ENCODE assay signal across 2 cellular contexts in the genomic region with DNA sequence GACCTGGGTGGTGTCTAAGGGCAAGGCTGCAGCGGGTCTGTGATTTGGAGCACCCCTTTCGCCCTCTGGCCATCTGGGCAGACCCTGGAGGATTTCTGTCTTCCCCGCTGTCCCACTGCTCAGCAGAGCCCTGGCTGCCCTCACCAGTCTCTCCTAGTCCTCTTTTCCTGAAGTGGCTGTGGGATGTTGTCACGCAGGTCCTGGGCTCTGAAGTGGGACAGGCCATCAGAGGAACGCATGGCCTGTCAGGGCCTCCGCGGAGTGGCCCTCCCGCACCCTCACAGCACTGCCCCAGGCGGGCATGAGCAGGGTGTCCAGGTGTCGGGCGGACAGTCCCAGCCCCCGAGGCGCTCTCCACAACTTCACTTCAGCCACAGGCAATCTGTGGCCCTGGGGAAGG.
TF ChIP-seq lines count a peak whose summit lies in the region.

No MANE protein-coding gene starts in this region.

TF ChIP-seq in SK-N-SH, 30 proteins besides CTCF, POLR2A, EP300 and RAD21 (continued from another document):
- TF ChIP-seq, protein P1, sequence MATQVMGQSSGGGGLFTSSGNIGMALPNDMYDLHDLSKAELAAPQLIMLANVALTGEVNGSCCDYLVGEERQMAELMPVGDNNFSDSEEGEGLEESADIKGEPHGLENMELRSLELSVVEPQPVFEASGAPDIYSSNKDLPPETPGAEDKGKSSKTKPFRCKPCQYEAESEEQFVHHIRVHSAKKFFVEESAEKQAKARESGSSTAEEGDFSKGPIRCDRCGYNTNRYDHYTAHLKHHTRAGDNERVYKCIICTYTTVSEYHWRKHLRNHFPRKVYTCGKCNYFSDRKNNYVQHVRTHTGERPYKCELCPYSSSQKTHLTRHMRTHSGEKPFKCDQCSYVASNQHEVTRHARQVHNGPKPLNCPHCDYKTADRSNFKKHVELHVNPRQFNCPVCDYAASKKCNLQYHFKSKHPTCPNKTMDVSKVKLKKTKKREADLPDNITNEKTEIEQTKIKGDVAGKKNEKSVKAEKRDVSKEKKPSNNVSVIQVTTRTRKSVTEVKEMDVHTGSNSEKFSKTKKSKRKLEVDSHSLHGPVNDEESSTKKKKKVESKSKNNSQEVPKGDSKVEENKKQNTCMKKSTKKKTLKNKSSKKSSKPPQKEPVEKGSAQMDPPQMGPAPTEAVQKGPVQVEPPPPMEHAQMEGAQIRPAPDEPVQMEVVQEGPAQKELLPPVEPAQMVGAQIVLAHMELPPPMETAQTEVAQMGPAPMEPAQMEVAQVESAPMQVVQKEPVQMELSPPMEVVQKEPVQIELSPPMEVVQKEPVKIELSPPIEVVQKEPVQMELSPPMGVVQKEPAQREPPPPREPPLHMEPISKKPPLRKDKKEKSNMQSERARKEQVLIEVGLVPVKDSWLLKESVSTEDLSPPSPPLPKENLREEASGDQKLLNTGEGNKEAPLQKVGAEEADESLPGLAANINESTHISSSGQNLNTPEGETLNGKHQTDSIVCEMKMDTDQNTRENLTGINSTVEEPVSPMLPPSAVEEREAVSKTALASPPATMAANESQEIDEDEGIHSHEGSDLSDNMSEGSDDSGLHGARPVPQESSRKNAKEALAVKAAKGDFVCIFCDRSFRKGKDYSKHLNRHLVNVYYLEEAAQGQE (IDR thresholded peaks at IDR 0.05; ENCODE audit: low read depth, low read length): no peak
- no peak for TF ChIP-seq YY1 (IDR thresholded peaks at IDR 0.05; ENCODE audit: low read depth)
- no peak for TF ChIP-seq SIN3A (IDR thresholded peaks at IDR 0.05; ENCODE audit: borderline replicate concordance, low read depth, low read length)
- TF ChIP-seq, protein P2, sequence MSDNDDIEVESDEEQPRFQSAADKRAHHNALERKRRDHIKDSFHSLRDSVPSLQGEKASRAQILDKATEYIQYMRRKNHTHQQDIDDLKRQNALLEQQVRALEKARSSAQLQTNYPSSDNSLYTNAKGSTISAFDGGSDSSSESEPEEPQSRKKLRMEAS (IDR thresholded peaks at IDR 0.05; ENCODE audit: low read depth): no peak
- TF ChIP-seq, protein P3, sequence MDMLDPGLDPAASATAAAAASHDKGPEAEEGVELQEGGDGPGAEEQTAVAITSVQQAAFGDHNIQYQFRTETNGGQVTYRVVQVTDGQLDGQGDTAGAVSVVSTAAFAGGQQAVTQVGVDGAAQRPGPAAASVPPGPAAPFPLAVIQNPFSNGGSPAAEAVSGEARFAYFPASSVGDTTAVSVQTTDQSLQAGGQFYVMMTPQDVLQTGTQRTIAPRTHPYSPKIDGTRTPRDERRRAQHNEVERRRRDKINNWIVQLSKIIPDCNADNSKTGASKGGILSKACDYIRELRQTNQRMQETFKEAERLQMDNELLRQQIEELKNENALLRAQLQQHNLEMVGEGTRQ (IDR thresholded peaks at IDR 0.05; ENCODE audit: borderline replicate concordance, low read depth, low read length): no peak
- no peak for TF ChIP-seq RFX5 (IDR thresholded peaks at IDR 0.05; ENCODE audit: low read length)
- TF ChIP-seq, protein P4, sequence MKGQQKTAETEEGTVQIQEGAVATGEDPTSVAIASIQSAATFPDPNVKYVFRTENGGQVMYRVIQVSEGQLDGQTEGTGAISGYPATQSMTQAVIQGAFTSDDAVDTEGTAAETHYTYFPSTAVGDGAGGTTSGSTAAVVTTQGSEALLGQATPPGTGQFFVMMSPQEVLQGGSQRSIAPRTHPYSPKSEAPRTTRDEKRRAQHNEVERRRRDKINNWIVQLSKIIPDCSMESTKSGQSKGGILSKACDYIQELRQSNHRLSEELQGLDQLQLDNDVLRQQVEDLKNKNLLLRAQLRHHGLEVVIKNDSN (IDR thresholded peaks at IDR 0.05; ENCODE audit: borderline replicate concordance, low read depth): no peak
- TF ChIP-seq, protein P5, sequence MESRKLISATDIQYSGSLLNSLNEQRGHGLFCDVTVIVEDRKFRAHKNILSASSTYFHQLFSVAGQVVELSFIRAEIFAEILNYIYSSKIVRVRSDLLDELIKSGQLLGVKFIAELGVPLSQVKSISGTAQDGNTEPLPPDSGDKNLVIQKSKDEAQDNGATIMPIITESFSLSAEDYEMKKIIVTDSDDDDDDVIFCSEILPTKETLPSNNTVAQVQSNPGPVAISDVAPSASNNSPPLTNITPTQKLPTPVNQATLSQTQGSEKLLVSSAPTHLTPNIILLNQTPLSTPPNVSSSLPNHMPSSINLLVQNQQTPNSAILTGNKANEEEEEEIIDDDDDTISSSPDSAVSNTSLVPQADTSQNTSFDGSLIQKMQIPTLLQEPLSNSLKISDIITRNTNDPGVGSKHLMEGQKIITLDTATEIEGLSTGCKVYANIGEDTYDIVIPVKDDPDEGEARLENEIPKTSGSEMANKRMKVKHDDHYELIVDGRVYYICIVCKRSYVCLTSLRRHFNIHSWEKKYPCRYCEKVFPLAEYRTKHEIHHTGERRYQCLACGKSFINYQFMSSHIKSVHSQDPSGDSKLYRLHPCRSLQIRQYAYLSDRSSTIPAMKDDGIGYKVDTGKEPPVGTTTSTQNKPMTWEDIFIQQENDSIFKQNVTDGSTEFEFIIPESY (IDR thresholded peaks at IDR 0.05; ENCODE audit: borderline replicate concordance, low read depth): no peak
- TF ChIP-seq TEAD4 (IDR thresholded peaks at IDR 0.05; ENCODE audit: borderline replicate concordance, insufficient read depth): no peak
- TF ChIP-seq, protein P6, sequence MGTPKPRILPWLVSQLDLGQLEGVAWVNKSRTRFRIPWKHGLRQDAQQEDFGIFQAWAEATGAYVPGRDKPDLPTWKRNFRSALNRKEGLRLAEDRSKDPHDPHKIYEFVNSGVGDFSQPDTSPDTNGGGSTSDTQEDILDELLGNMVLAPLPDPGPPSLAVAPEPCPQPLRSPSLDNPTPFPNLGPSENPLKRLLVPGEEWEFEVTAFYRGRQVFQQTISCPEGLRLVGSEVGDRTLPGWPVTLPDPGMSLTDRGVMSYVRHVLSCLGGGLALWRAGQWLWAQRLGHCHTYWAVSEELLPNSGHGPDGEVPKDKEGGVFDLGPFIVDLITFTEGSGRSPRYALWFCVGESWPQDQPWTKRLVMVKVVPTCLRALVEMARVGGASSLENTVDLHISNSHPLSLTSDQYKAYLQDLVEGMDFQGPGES (IDR thresholded peaks at IDR 0.05; ENCODE audit: low read depth, low read length): no peak
- no peak for TF ChIP-seq RCOR1 (IDR thresholded peaks at IDR 0.05; ENCODE audit: low read length)
- TF ChIP-seq FOXJ3 (CRISPR knock-in tag; IDR thresholded peaks at IDR 0.05): no peak
- no peak for TF ChIP-seq RXRA (IDR thresholded peaks at IDR 0.05; ENCODE audit: borderline replicate concordance, low read depth)
- TF ChIP-seq NFIC (IDR thresholded peaks at IDR 0.05; ENCODE audit: borderline replicate concordance): no peak
TF ChIP-seq in SK-N-SH: peak in this region for 0.

TF ChIP-seq in SK-N-SH treated with all-trans-retinoic acid at 6 μM for 48 hours, 23 proteins besides CTCF, POLR2A, EP300 and RAD21 (continued from another document):
- no peak for TF ChIP-seq ESRRG (CRISPR knock-in tag; IDR thresholded peaks at IDR 0.05)
- TF ChIP-seq, protein P7, sequence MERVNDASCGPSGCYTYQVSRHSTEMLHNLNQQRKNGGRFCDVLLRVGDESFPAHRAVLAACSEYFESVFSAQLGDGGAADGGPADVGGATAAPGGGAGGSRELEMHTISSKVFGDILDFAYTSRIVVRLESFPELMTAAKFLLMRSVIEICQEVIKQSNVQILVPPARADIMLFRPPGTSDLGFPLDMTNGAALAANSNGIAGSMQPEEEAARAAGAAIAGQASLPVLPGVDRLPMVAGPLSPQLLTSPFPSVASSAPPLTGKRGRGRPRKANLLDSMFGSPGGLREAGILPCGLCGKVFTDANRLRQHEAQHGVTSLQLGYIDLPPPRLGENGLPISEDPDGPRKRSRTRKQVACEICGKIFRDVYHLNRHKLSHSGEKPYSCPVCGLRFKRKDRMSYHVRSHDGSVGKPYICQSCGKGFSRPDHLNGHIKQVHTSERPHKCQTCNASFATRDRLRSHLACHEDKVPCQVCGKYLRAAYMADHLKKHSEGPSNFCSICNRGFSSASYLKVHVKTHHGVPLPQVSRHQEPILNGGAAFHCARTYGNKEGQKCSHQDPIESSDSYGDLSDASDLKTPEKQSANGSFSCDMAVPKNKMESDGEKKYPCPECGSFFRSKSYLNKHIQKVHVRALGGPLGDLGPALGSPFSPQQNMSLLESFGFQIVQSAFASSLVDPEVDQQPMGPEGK (CRISPR knock-in tag; IDR thresholded peaks at IDR 0.05; ENCODE audit: borderline replicate concordance): no peak
- TF ChIP-seq, protein P8, sequence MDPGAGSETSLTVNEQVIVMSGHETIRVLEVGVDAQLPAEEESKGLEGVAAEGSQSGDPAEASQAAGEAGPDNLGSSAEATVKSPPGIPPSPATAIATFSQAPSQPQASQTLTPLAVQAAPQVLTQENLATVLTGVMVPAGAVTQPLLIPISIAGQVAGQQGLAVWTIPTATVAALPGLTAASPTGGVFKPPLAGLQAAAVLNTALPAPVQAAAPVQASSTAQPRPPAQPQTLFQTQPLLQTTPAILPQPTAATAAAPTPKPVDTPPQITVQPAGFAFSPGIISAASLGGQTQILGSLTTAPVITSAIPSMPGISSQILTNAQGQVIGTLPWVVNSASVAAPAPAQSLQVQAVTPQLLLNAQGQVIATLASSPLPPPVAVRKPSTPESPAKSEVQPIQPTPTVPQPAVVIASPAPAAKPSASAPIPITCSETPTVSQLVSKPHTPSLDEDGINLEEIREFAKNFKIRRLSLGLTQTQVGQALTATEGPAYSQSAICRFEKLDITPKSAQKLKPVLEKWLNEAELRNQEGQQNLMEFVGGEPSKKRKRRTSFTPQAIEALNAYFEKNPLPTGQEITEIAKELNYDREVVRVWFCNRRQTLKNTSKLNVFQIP (CRISPR knock-in tag; IDR thresholded peaks at IDR 0.05; ENCODE audit: borderline replicate concordance, low read depth): no peak
- TF ChIP-seq, protein P9, sequence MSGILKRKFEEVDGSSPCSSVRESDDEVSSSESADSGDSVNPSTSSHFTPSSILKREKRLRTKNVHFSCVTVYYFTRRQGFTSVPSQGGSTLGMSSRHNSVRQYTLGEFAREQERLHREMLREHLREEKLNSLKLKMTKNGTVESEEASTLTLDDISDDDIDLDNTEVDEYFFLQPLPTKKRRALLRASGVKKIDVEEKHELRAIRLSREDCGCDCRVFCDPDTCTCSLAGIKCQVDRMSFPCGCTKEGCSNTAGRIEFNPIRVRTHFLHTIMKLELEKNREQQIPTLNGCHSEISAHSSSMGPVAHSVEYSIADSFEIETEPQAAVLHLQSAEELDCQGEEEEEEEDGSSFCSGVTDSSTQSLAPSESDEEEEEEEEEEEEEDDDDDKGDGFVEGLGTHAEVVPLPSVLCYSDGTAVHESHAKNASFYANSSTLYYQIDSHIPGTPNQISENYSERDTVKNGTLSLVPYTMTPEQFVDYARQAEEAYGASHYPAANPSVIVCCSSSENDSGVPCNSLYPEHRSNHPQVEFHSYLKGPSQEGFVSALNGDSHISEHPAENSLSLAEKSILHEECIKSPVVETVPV (CRISPR knock-in tag; IDR thresholded peaks at IDR 0.05): no peak
- no peak for TF ChIP-seq BACH2 (CRISPR knock-in tag; IDR thresholded peaks at IDR 0.05; ENCODE audit: borderline replicate concordance)
- no peak for TF ChIP-seq RARB (CRISPR knock-in tag; IDR thresholded peaks at IDR 0.05)
- no peak for TF ChIP-seq TCF4 (CRISPR knock-in tag; IDR thresholded peaks at IDR 0.05; ENCODE audit: borderline replicate concordance)
- TF ChIP-seq ZNF8 (CRISPR knock-in tag; IDR thresholded peaks at IDR 0.05): no peak
- TF ChIP-seq ZNF70 (CRISPR knock-in tag; IDR thresholded peaks at IDR 0.05): no peak
